In the genomic region with DNA sequence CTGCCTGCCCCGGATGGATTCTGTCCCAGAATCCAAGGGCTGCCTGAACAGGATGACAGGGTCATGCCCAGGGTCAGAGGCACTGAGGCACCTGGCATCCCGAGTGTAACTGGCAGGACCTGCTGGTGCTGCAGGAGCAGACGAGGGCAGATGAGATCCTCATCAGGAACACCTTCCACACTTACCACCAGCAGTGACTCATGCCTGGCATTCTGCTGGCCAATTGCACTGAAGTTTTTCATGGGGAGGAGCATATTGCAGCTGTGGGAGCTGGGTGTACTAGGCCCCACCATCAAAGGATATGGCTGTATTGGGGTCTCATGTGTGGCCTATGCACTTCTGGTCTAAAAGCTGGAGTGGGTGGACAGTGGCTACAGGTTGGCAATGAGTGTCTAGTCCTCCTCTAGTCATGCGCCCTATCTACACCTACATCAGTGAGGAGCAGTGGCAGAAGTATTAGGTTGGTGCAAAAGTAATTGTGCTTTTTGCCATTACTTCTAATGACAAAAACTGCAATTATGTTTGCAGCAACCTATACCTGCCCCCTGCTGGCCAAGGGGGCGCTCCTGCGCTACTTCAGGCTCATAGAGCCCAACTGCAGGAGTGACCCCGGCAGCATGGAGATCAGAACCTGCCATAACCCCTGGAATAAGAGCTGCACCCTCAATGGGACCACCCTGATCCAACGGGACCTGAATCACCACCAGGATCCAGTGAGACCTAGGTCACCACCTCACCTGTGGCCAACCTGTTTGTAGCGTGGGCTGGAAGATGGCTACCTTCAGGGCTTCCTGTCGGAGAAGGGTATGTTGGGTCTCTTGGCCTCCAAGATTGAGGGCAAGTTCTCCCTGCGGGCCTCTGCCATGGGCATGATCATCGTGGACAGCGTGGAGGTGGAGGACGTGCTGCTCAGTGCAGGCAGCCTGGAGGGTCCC, we compare ENCODE assay signal across 2 cellular contexts.
TF ChIP-seq lines count a peak whose summit lies in the region.

No MANE protein-coding gene starts in this region.

TF ChIP-seq in HEK293T, 16 proteins besides CTCF, POLR2A, EP300 and RAD21 (continued from another document):
- no peak for TF ChIP-seq TARDBP (IDR thresholded peaks at IDR 0.05)

TF ChIP-seq in H1, 55 proteins besides CTCF, POLR2A, EP300 and RAD21 (continued from another document):
- TF ChIP-seq, protein P1, sequence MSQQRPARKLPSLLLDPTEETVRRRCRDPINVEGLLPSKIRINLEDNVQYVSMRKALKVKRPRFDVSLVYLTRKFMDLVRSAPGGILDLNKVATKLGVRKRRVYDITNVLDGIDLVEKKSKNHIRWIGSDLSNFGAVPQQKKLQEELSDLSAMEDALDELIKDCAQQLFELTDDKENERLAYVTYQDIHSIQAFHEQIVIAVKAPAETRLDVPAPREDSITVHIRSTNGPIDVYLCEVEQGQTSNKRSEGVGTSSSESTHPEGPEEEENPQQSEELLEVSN (IDR thresholded peaks at IDR 0.05), result no peak
- TF ChIP-seq BCL11A (IDR thresholded peaks at IDR 0.05; ENCODE audit: low read depth in 2 of 2, low read length in 2 of 2), result no peak
- TF ChIP-seq, protein P2, sequence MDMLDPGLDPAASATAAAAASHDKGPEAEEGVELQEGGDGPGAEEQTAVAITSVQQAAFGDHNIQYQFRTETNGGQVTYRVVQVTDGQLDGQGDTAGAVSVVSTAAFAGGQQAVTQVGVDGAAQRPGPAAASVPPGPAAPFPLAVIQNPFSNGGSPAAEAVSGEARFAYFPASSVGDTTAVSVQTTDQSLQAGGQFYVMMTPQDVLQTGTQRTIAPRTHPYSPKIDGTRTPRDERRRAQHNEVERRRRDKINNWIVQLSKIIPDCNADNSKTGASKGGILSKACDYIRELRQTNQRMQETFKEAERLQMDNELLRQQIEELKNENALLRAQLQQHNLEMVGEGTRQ (IDR thresholded peaks at IDR 0.05; ENCODE audit: low read length), result no peak
- TF ChIP-seq CTBP2 (IDR thresholded peaks at IDR 0.05; ENCODE audit: borderline replicate concordance, insufficient read depth, insufficient read length, low read length), result no peak
